Comparison of ENCODE assay signal across 8 cellular contexts in genomic region chr6:30556006-30556713, GRCh38. TPM values are rescaled to one million over a fixed set of nuclear protein-coding genes. Genes with fewer than 3 reads are reported as not detected.
DNase-seq lines count a peak whose midpoint lies in the region; ATAC-seq and TF ChIP-seq lines count a peak whose summit lies in the region.

Gene GNL1, minus strand, starts transcription at chr6:30556489. Its CDS starts 286 bp downstream, at chr6:30556203.

- peak; percentile 82 for ATAC-seq in GM18498 (IDR thresholded peaks at IDR 0.05; ENCODE audit: unreplicated experiment)
- peak; percentile 84 for ATAC-seq in HG02885 (IDR thresholded peaks at IDR 0.05; ENCODE audit: poor library complexity, unreplicated experiment)
- peak; percentile 93 for ATAC-seq in aorta (ENCODE audit: low FRiP score)

- H3K4me3 ChIP-seq in right atrium auricular region (peak within 1 kb of the TSS; percentile 75 to 88), rectal smooth muscle tissue (ENCODE audit: low read length) (peak within 1 kb of the TSS; percentile 97), aorta (ENCODE audit: low read length in 2 of 2) (peak within 1 kb of the TSS; percentile 67 to 69)

- TF ChIP-seq CTCF in right atrium auricular region (IDR thresholded peaks at IDR 0.05) = no peak

- H3K36me3 ChIP-seq in right atrium auricular region = peaks cover 32% of the 10 kb centered on the region
- peaks cover 23% of the 10 kb centered on the region for H3K36me3 ChIP-seq in rectal smooth muscle tissue (ENCODE audit: control insufficient read depth, insufficient read depth, low read length)
- peaks cover 0 to 2% of the 10 kb centered on the region in 2 donors for H3K36me3 ChIP-seq in aorta (ENCODE audit: control insufficient read depth in 1 of 2, insufficient read depth in 2 of 2, low read length in 1 of 2)

- H3K27ac ChIP-seq in right atrium auricular region (peak within 1 kb of the TSS; percentile 99), rectal smooth muscle tissue (ENCODE audit: low read depth, low read length) (peak within 1 kb of the TSS; percentile 98), aorta (ENCODE audit: low read depth in 1 of 2, low read length in 2 of 2) (peak within 1 kb of the TSS; percentile 17 to 75)

- intact Hi-C loops in T-helper 2 cell treated with Interferon-gamma antibody and Interleukin-4, amounts not matched to agents 100 ng/mL and 5 ng/mL, for 36 hours (cut with micrococcal nuclease) = loop anchor here (1.0 to 5.0 kb wide), 6 partner anchors 15 to 641 kb away; partner anchors contain the start of genes ABCF1, C6orf136, MRPS18B and PPP1R10
- intact Hi-C loops in aorta (cut with DNase I) = loop anchor here in 1 of 2 donors (5.0 kb wide), 2 partner anchors 61 to 166 kb away; partner anchors contain the start of genes MRPS18B, PPP1R10 and TUBB

- H3K9ac ChIP-seq in rectal smooth muscle tissue (ENCODE audit: low read length) = peak within 1 kb of the TSS; percentile 82

- 0 to 1% methylated on average over 46 to 67 of the region's 67 CpGs for WGBS in aorta, 2 donors

- H3K4me1 ChIP-seq in right atrium auricular region = peaks cover 0 to 22% of the 10 kb centered on the region in 2 donors
- H3K4me1 ChIP-seq in rectal smooth muscle tissue (ENCODE audit: control insufficient read depth, insufficient read depth, low read length) = peaks cover 7% of the 10 kb centered on the region
- no peaks in the 10 kb centered on the region for H3K4me1 ChIP-seq in aorta (ENCODE audit: control insufficient read depth in 1 of 2, insufficient read depth in 2 of 2, low read length in 2 of 2)

- H3K9me3 ChIP-seq in right atrium auricular region (no peaks in the 10 kb centered on the region), aorta (ENCODE audit: control insufficient read depth, low read length) (no peaks in the 10 kb centered on the region)

- H3K27me3 ChIP-seq in right atrium auricular region = no peaks in the 10 kb centered on the region
- H3K27me3 ChIP-seq in rectal smooth muscle tissue (ENCODE audit: control insufficient read depth, insufficient read depth, low read length) = no peaks in the 10 kb centered on the region
- no peaks in the 10 kb centered on the region for H3K27me3 ChIP-seq in aorta (ENCODE audit: control insufficient read depth in 1 of 2, insufficient read depth in 2 of 2, low read length in 1 of 2)

- DNase-seq in NCI-H187 (lab: John Stamatoyannopoulos, UW) (peak; percentile 84 to 85), anterior cingulate cortex (lab: John Stamatoyannopoulos, UW) (peak; percentile 37 to 91 (median 83)), right atrium auricular region (ENCODE audit: low spot score) (peak; percentile 92), aorta (peak; percentile 96 to 97)

RNA-seq across cellular contexts. Expression of gene GNL1, which starts in this region (rescaled TPM):
- total RNA-seq in T-helper 2 cell treated with Interferon-gamma antibody and Interleukin-4, amounts not matched to agents 100 ng/mL and 5 ng/mL, for 36 hours = 55.7 and 56.1 TPM in 2 replicates
- total RNA-seq in right atrium auricular region (10 to 100 TPM in 1 of 2 donors, 1 to 10 TPM in 1; 7.9 to 16.4 TPM), aorta (10 to 100 TPM; 73.7 to 76.9 TPM)
- 100 to 1,000 TPM in 1 of 2 donors, 10 to 100 TPM in 1; 52.6 to 116 TPM for polyA plus RNA-seq in aorta

Comparison
In these comparisons a context has a peak if more than half of its experiments do, and no peak if none do; other contexts are left out.
1. Peak in every context shown above with its lines: DNase-seq, ATAC-seq, H3K4me3 ChIP-seq and H3K27ac ChIP-seq.
2. H3K27ac ChIP-seq: peak in every context shown above with its lines; median percentile 99 in right atrium auricular region; 98 in rectal smooth muscle tissue; 46 in aorta.